Comparison of ENCODE assay signal across 1 cellular context in genomic region chr2:171320731-171321130, GRCh38.
TF ChIP-seq lines count a peak whose summit lies in the region.

No MANE protein-coding gene starts in this region.

TF ChIP-seq in H1, 55 proteins besides CTCF, POLR2A, EP300 and RAD21:
- TF ChIP-seq CHD1 (IDR thresholded peaks at IDR 0.05; ENCODE audit: low read depth, low read length) = no peak
- no peak for TF ChIP-seq SP4 (IDR thresholded peaks at IDR 0.05; ENCODE audit: low read length)
- TF ChIP-seq SAP30 (IDR thresholded peaks at IDR 0.05; ENCODE audit: insufficient read depth, insufficient replicate concordance, low read length) = no peak
- TF ChIP-seq HDAC2 (IDR thresholded peaks at IDR 0.05; ENCODE audit: borderline replicate concordance in 1 of 2, low read depth in 2 of 2, low read length in 2 of 2) = no peak
- no peak for TF ChIP-seq CBX5 (IDR thresholded peaks at IDR 0.05; ENCODE audit: low read depth, low read length)
- TF ChIP-seq ATF2 (IDR thresholded peaks at IDR 0.05; ENCODE audit: low read length) = no peak
- no peak for TF ChIP-seq POLR2AphosphoS5 (IDR thresholded peaks at IDR 0.05; ENCODE audit: low read depth, low read length)
- no peak for TF ChIP-seq BCL11A (IDR thresholded peaks at IDR 0.05; ENCODE audit: low read depth in 2 of 2, low read length in 2 of 2)
- TF ChIP-seq MAFK (IDR thresholded peaks at IDR 0.05; ENCODE audit: low read depth, low read length) = no peak
- TF ChIP-seq SIRT6 (IDR thresholded peaks at IDR 0.05; ENCODE audit: low read length) = no peak
